In the genomic region with DNA sequence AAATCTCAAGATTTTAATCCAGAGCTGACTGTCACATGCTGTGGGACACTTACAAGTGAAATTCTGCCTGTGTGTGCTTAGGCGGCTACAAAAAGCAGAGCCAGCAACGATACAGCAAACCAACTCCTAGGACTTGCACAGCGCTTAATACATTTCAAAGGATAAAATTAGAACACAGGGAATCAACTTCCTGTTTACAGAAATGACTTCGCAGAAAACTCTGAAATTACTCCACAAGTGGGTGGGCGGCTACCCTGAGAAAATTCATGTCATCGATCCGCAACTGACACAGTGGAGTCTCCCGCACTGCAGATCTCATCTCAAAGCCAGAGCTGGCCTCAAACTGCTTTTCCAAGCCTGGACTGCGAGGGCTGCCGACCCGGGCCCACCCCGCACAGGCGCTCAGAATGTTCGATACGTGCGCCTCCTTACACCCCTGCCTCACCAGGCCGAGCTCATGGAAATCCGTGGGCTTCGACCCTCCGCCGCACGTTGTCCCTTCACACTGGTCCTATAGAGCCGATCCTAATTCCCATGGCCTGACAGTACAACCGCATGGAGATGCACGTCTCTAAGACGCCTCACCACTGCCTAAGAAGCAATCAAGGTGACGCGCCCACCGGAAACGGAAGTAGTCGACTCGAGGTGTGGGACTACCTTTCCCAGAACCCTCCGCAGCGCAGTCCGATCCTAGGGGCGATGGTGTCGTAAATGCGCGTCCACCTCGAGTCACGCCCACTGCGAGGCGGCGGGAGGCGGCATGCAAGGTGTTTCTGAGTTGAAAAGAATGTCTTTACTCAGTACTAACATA, we compare ENCODE assay signal across 8 cellular contexts. TPM values are rescaled to one million over a fixed set of nuclear protein-coding genes. Genes with fewer than 3 reads are reported as not detected.
DNase-seq lines count a peak whose midpoint lies in the region; FAIRE-seq and TF ChIP-seq lines count a peak whose summit lies in the region.

A gene (minus strand): TSS at position 609 of the 811 bp plus-strand sequence. CDS start 5,625 bp downstream, outside the sequence.

- H3K27me3 Mint-ChIP-seq in brain, result peaks cover 16% of the 10 kb centered on the region

- peak; percentile 13 for FAIRE-seq in urothelium cell line (lab: Jason Lieb, UNC)

- no peaks in the 10 kb centered on the region for H3K36me3 ChIP-seq in H7 (replicated peaks; ENCODE audit: control insufficient read depth, insufficient read depth, low read length)

- TF ChIP-seq CTCF in brain (conservative IDR thresholded peaks at IDR 0.05), result no peak

- H3K27ac Mint-ChIP-seq in brain, result peak within 1 kb of the TSS; percentile 73 to 99 (median 96)

- H3K4me1 Mint-ChIP-seq in brain, result peaks cover 36% of the 10 kb centered on the region

- H3K4me3 Mint-ChIP-seq in brain, result peak within 1 kb of the TSS; percentile 95 to 100 (median 99)

- H3K9me3 Mint-ChIP-seq in brain, result peaks cover 46 to 88% (median 59%) of the 10 kb centered on the region in 5 experiments

- peaks cover 54% of the 10 kb centered on the region for H3K36me3 Mint-ChIP-seq in brain

- H3K27me3 ChIP-seq in H7 (ENCODE audit: control insufficient read depth, insufficient read depth, low read length), result no peaks in the 10 kb centered on the region

- DNase-seq in C1 segment of cervical spinal cord (lab: John Stamatoyannopoulos, UW) (peak; percentile 1 to 78 (median 58)), LHCN-M2 (ENCODE audit: low read depth) (peak; percentile 84), UCSD-AML1 (lab: John Stamatoyannopoulos, UW; ENCODE audit: unreplicated experiment) (peak; percentile 42), iPS DF 19.7 (ENCODE audit: low read depth, low spot score) (peak; percentile 76), renal cortical epithelial cell (ENCODE audit: low read depth) (peak; percentile 89), urothelium cell line (ENCODE audit: low spot score) (no peak), H7 (no peak)

- H3K4me3 ChIP-seq in H7 (ENCODE audit: insufficient read depth, low read depth, low read length), result no peak within 1 kb of the TSS

RNA-seq across cellular contexts. Expression of the gene that starts here (rescaled TPM):
- total RNA-seq in LHCN-M2 (2014; rRNA removed) (3.2 and 3.4 TPM in 2 replicates), renal cortical epithelial cell (11.3 and 13.4 TPM in 2 replicates)
- polyA plus RNA-seq in LHCN-M2 (2012), result 1.9 TPM
- polyA plus RNA-seq in brain (ENCODE audit: insufficient read depth, low read depth, low replicate concordance), result 2.4 TPM
- 0.03 and 0.18 TPM in 2 replicates for total RNA-seq in H7 (2014; rRNA removed; shearing (Covaris generic))

Comparison
In these comparisons a context has a peak if more than half of its experiments do, and no peak if none do; other contexts are left out.
1. DNase-seq: peak in C1 segment of cervical spinal cord (14 of 14), LHCN-M2 (single experiment), UCSD-AML1 (single experiment), iPS DF 19.7 (single experiment) and renal cortical epithelial cell (single experiment); none in urothelium cell line (single experiment) and H7 (single experiment).